1 cellular context compared by ENCODE assay signal in genomic region chr2:129903586-129904425, GRCh38.
TF ChIP-seq lines count a peak whose summit lies in the region.

No MANE protein-coding gene starts in this region.

TF ChIP-seq in HCT116, 20 proteins besides CTCF, POLR2A, EP300 and RAD21 (continued from another document):
- TF ChIP-seq ZBTB33 (IDR thresholded peaks at IDR 0.05; ENCODE audit: extremely low read depth, insufficient replicate concordance, low read length), result no peak
- TF ChIP-seq ZNF274 (IDR thresholded peaks at IDR 0.05; ENCODE audit: low read depth, low read length), result no peak
- TF ChIP-seq CBX3 (IDR thresholded peaks at IDR 0.05; ENCODE audit: low read depth), result no peak
- TF ChIP-seq EGR1 (IDR thresholded peaks at IDR 0.05; ENCODE audit: low read depth), result no peak
- TF ChIP-seq TCF7L2 (IDR thresholded peaks at IDR 0.05; ENCODE audit: borderline replicate concordance, extremely low read depth, insufficient read depth, insufficient read length), result no peak
- no peak for TF ChIP-seq YY1 (IDR thresholded peaks at IDR 0.05; ENCODE audit: extremely low read depth, insufficient replicate concordance, low read depth, low read length)
- no peak for TF ChIP-seq MAX (IDR thresholded peaks at IDR 0.05)
- TF ChIP-seq FOSL1 (IDR thresholded peaks at IDR 0.05; ENCODE audit: low read depth), result no peak
- TF ChIP-seq ELF1 (IDR thresholded peaks at IDR 0.05; ENCODE audit: borderline replicate concordance, low read depth), result no peak
- TF ChIP-seq EZH2 (IDR thresholded peaks at IDR 0.05), result no peak
